3 cellular contexts compared by ENCODE assay signal in genomic region chr20:10423735-10424134, GRCh38.
TF ChIP-seq lines count a peak whose summit lies in the region.

No MANE protein-coding gene starts in this region.

TF ChIP-seq in liver, 16 proteins besides CTCF, POLR2A, EP300 and RAD21:
- no peak for TF ChIP-seq ATF3 (IDR thresholded peaks at IDR 0.05)
- TF ChIP-seq NR2F2 (IDR thresholded peaks at IDR 0.05): no peak
- peak in 1 of 2 donors; percentile 11 for TF ChIP-seq JUND (IDR thresholded peaks at IDR 0.05)
- TF ChIP-seq SP1 (IDR thresholded peaks at IDR 0.05): peak; percentile 52
- peak; percentile 45 to 49 for TF ChIP-seq RXRA (IDR thresholded peaks at IDR 0.05)
- peak; percentile 47 for TF ChIP-seq YY1 (IDR thresholded peaks at IDR 0.05)
- peak; percentile 36 to 38 for TF ChIP-seq HNF4A (conservative IDR thresholded peaks at IDR 0.05)

TF ChIP-seq in HepG2, 621 proteins besides CTCF, POLR2A, EP300 and RAD21 (continues in another document):
- TF ChIP-seq PBX3 (CRISPR knock-in tag; IDR thresholded peaks at IDR 0.05; ENCODE audit: borderline replicate concordance) (no peak), MLXIP (CRISPR knock-in tag; IDR thresholded peaks at IDR 0.05; ENCODE audit: borderline replicate concordance) (no peak), ZBTB7A (CRISPR knock-in tag; IDR thresholded peaks at IDR 0.05) (no peak), AHR (CRISPR knock-in tag; IDR thresholded peaks at IDR 0.05) (no peak), ZFP36 (IDR thresholded peaks at IDR 0.05; ENCODE audit: borderline replicate concordance, low read depth, low read length, partially characterized antibody) (no peak), ZNF670 (CRISPR knock-in tag; IDR thresholded peaks at IDR 0.05; ENCODE audit: borderline replicate concordance) (no peak), SNAPC4 (CRISPR knock-in tag; IDR thresholded peaks at IDR 0.05) (no peak), FOXO1 (CRISPR knock-in tag; IDR thresholded peaks at IDR 0.05) (no peak), ZBTB43 (CRISPR knock-in tag; conservative IDR thresholded peaks at IDR 0.05) (no peak), KAT8 (CRISPR knock-in tag; IDR thresholded peaks at IDR 0.05) (no peak)
- TF ChIP-seq, protein P1, sequence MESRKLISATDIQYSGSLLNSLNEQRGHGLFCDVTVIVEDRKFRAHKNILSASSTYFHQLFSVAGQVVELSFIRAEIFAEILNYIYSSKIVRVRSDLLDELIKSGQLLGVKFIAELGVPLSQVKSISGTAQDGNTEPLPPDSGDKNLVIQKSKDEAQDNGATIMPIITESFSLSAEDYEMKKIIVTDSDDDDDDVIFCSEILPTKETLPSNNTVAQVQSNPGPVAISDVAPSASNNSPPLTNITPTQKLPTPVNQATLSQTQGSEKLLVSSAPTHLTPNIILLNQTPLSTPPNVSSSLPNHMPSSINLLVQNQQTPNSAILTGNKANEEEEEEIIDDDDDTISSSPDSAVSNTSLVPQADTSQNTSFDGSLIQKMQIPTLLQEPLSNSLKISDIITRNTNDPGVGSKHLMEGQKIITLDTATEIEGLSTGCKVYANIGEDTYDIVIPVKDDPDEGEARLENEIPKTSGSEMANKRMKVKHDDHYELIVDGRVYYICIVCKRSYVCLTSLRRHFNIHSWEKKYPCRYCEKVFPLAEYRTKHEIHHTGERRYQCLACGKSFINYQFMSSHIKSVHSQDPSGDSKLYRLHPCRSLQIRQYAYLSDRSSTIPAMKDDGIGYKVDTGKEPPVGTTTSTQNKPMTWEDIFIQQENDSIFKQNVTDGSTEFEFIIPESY (CRISPR knock-in tag; IDR thresholded peaks at IDR 0.05): no peak

TF ChIP-seq in HEK293T, 16 proteins besides CTCF, POLR2A, EP300 and RAD21:
- TF ChIP-seq NFRKB (IDR thresholded peaks at IDR 0.05) (no peak), HDGF (IDR thresholded peaks at IDR 0.05; ENCODE audit: borderline replicate concordance) (no peak), FOXA1 (IDR thresholded peaks at IDR 0.05) (no peak), BHLHE40 (IDR thresholded peaks at IDR 0.05; ENCODE audit: borderline replicate concordance) (no peak), CTBP1 (IDR thresholded peaks at IDR 0.05; ENCODE audit: borderline replicate concordance) (no peak)
